In genomic region chr11:93521086-93521485, GRCh38 we compare ENCODE assay signal across 13 cellular contexts. TPM values are rescaled to one million over a fixed set of nuclear protein-coding genes. Genes with fewer than 3 reads are reported as not detected.
DNase-seq lines count a peak whose midpoint lies in the region; ATAC-seq, FAIRE-seq and TF ChIP-seq lines count a peak whose summit lies in the region.
"Had no signal": no experiment of that assay in that cellular context is flagged by ENCODE, and none has a peak within 500 bp of the region (broad histone marks: within the 10 kb centered on the region; RNA-seq: fewer than 3 reads in every experiment).

No MANE protein-coding gene starts in this region.

- no peak overlapping the region for H3K4me3 ChIP-seq in CD8-positive, alpha-beta memory T cell (ENCODE audit: low read length)
- no peak overlapping the region for H3K4me3 ChIP-seq in OCI-LY3 (ENCODE audit: low read length)
- H3K4me3 ChIP-seq: lung, testis had no signal

- no peak overlapping the region for H3K27ac ChIP-seq in CD8-positive, alpha-beta memory T cell (ENCODE audit: low read depth, low read length)
- H3K27ac ChIP-seq in OCI-LY3 (ENCODE audit: low read length), result no peak overlapping the region
- H3K27ac ChIP-seq: testis had no signal

- H4K20me1 ChIP-seq in OCI-LY3 (ENCODE audit: insufficient read depth, low read length), result 0 out of 2 replicates have a peak, but pooled peaks cover 3% of the 10 kb centered on the region

- H3K27ac Mint-ChIP-seq in CD8-positive, alpha-beta memory T cell, result peak overlapping the region in 4 of 8 donors; percentile 19 to 87 (median 46)
- peak overlapping the region in 1 of 2 donors; percentile 24 for H3K27ac Mint-ChIP-seq in effector memory CD8-positive, alpha-beta T cell
- H3K27ac Mint-ChIP-seq: activated B cell treated with CpG ODN at 0.5 μM for 24 hours had no signal

- H3K4me1 Mint-ChIP-seq in CD8-positive, alpha-beta memory T cell, result peaks cover 22 to 38% (median 28%) of the 10 kb centered on the region in 3 donors
- H3K4me1 Mint-ChIP-seq in effector memory CD8-positive, alpha-beta T cell (ENCODE audit: low read depth in 2 of 2), result peaks cover 4 to 30% of the 10 kb centered on the region in 2 donors

- peak; percentile 36 for FAIRE-seq in GM18507 (lab: Jason Lieb, UNC)

- no peaks in the 10 kb centered on the region for H3K27me3 ChIP-seq in CD8-positive, alpha-beta memory T cell (ENCODE audit: insufficient read depth, low read length, poor library complexity, severe bottlenecking)
- no peaks in the 10 kb centered on the region for H3K27me3 ChIP-seq in OCI-LY3 (ENCODE audit: low read depth, low read length)
- H3K27me3 ChIP-seq: testis had no signal

- no peaks in the 10 kb centered on the region for H3K9me3 ChIP-seq in CD8-positive, alpha-beta memory T cell (ENCODE audit: low read length)
- no peaks in the 10 kb centered on the region for H3K9me3 ChIP-seq in OCI-LY3 (ENCODE audit: insufficient read depth, low read length)
- H3K9me3 ChIP-seq: testis had no signal

- CTCF ChIA-PET in CD8-positive, alpha-beta memory T cell (lab: Charles Lee), result no interaction called here

- H3K4me3 Mint-ChIP-seq in CD8-positive, alpha-beta memory T cell, result peak overlapping the region in 4 of 7 donors; percentile 2 to 56 (median 6)
- H3K4me3 Mint-ChIP-seq in effector memory CD8-positive, alpha-beta T cell, result peak overlapping the region in 1 of 2 donors; percentile 5
- H3K4me3 Mint-ChIP-seq: activated B cell treated with CpG ODN at 0.5 μM for 24 hours had no signal

- peaks cover 0 to 2% of the 10 kb centered on the region in 2 donors for H3K27me3 Mint-ChIP-seq in CD8-positive, alpha-beta memory T cell
- H3K27me3 Mint-ChIP-seq in effector memory CD8-positive, alpha-beta T cell, result no peaks in the 10 kb centered on the region
- H3K27me3 Mint-ChIP-seq: activated B cell treated with CpG ODN at 0.5 μM for 24 hours had no signal

- POLR2A ChIA-PET in CD8-positive, alpha-beta memory T cell (lab: Charles Lee), result no interaction called here

- H3K4me2 ChIP-seq in OCI-LY3 (ENCODE audit: low read length), result peak overlapping the region; percentile 40

- no peak overlapping the region for H2AFZ ChIP-seq in OCI-LY3 (ENCODE audit: low read depth, low read length)

- H3K36me3 ChIP-seq in CD8-positive, alpha-beta memory T cell (ENCODE audit: insufficient read depth, low read length), result no peaks in the 10 kb centered on the region
- peaks cover 7% of the 10 kb centered on the region for H3K36me3 ChIP-seq in OCI-LY3 (replicated peaks; ENCODE audit: low read depth, low read length)

- ATAC-seq in effector memory CD8-positive, alpha-beta T cell (replicated peaks), result peak; percentile 50
- ATAC-seq in GM19452 (IDR thresholded peaks at IDR 0.05; ENCODE audit: unreplicated experiment), result no peak

- no peaks in the 10 kb centered on the region for H3K9me3 Mint-ChIP-seq in CD8-positive, alpha-beta memory T cell
- no peaks in the 10 kb centered on the region for H3K9me3 Mint-ChIP-seq in effector memory CD8-positive, alpha-beta T cell
- H3K9me3 Mint-ChIP-seq: activated B cell treated with CpG ODN at 0.5 μM for 24 hours had no signal

- H3K9ac ChIP-seq in OCI-LY3 (ENCODE audit: low read length), result no peak overlapping the region

- no peaks in the 10 kb centered on the region for H3K4me1 ChIP-seq in CD8-positive, alpha-beta memory T cell (ENCODE audit: insufficient read depth, low read length)
- peaks cover 71% of the 10 kb centered on the region for H3K4me1 ChIP-seq in OCI-LY3 (ENCODE audit: low read length)

- H3K36me3 Mint-ChIP-seq in CD8-positive, alpha-beta memory T cell, result no peaks in the 10 kb centered on the region
- no peaks in the 10 kb centered on the region for H3K36me3 Mint-ChIP-seq in effector memory CD8-positive, alpha-beta T cell (ENCODE audit: insufficient read depth)

- TF ChIP-seq CTCF in OCI-LY3 (IDR thresholded peaks at IDR 0.05; ENCODE audit: low read depth, low read length), result no peak

- peaks cover 53% of the 10 kb centered on the region for H3K79me2 ChIP-seq in OCI-LY3 (ENCODE audit: low read length)

- DNase-seq in CD8-positive, alpha-beta memory T cell, result no peak
- DNase-seq in GM18507 (ENCODE audit: extremely low spot score, insufficient read length, low read depth) (no peak), midbrain (lab: John Stamatoyannopoulos, UW) (no peak), SKM-1 (lab: John Stamatoyannopoulos, UW; ENCODE audit: unreplicated experiment) (no peak)
- no peak for DNase-seq in effector memory CD8-positive, alpha-beta T cell
- no peak for DNase-seq in central memory CD4-positive, alpha-beta T cell
- DNase-seq: activated B cell treated with CpG ODN at 0.5 μM for 24 hours, IMR-90, NCI-H1694 treated with DMSO at 0.1 percent for 48 hours, testis had no signal

RNA-seq across cellular contexts. Expression of gene SMCO4, which starts 22.1 kb away (rescaled TPM):
- 10 to 100 TPM in 1 of 2 experiments, 1 to 10 TPM in 1; 8.2 to 10.8 TPM for total RNA-seq in CD8-positive, alpha-beta memory T cell
- 9.0 TPM for polyA plus RNA-seq in CD8-positive, alpha-beta memory T cell
